ENCODE assay signal across 9 cellular contexts in the genomic region with DNA sequence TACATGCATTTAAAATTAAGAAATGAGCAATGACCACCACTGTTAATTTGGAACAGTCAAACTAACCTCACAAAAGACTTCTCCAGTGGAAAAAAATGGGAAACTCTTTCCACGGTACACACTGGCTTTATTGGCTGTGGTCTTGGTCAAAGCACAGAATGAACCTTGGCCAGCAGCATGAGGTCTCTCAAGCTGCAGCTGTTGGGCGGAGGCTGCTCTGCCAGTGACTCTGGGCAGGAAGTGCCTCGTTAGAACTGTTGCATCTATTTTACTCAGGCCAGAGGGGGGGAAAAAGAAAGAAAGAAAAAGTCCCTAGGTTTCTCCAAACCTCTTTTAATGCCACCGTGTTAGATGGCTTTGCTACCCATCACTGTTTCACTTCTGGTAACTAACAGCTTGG.
DNase-seq lines count a peak whose midpoint lies in the region; ATAC-seq and TF ChIP-seq lines count a peak whose summit lies in the region.
"Had no signal": no experiment of that assay in that cellular context is flagged by ENCODE, and none has a peak within 500 bp of the region (broad histone marks: within the 10 kb centered on the region; RNA-seq: fewer than 3 reads in every experiment).

No MANE protein-coding gene starts in this region.

- H3K27me3 Mint-ChIP-seq in activated naive CD8-positive, alpha-beta T cell treated with anti-CD3 and anti-CD28 coated beads, Interleukin-2, amount 50 U/mL, for 24 hours, result no peaks in the 10 kb centered on the region

- no peaks in the 10 kb centered on the region for H3K4me1 ChIP-seq in sigmoid colon
- H3K4me1 ChIP-seq in HAP-1, result no peaks in the 10 kb centered on the region

- H3K27me3 ChIP-seq in sigmoid colon (no peaks in the 10 kb centered on the region), HAP-1 (ENCODE audit: low read depth) (no peaks in the 10 kb centered on the region)

- no peak overlapping the region for H3K27ac ChIP-seq in sigmoid colon
- H3K27ac ChIP-seq: 22Rv1 had no signal

- H3K4me3 Mint-ChIP-seq in activated naive CD8-positive, alpha-beta T cell treated with anti-CD3 and anti-CD28 coated beads, Interleukin-2, amount 50 U/mL, for 24 hours, result no peak overlapping the region

- H3K27ac Mint-ChIP-seq in activated naive CD8-positive, alpha-beta T cell treated with anti-CD3 and anti-CD28 coated beads, Interleukin-2, amount 50 U/mL, for 24 hours, result no peak overlapping the region

- TF ChIP-seq EP300 in sigmoid colon (IDR thresholded peaks at IDR 0.05), result no peak

- intact Hi-C loops in sigmoid colon (cut with DNase I), result no loop called here

- 5 to 30% methylated on average over 4 of the region's 4 CpGs for WGBS in sigmoid colon, 2 donors

- no peaks in the 10 kb centered on the region for H3K36me3 ChIP-seq in sigmoid colon
- no peaks in the 10 kb centered on the region for H3K36me3 ChIP-seq in HAP-1 (replicated peaks)

- H3K4me3 ChIP-seq in sigmoid colon (no peak overlapping the region), HAP-1 (no peak overlapping the region)

- TF ChIP-seq POLR2A in sigmoid colon (IDR thresholded peaks at IDR 0.05), result no peak

- H3K36me3 Mint-ChIP-seq in activated naive CD8-positive, alpha-beta T cell treated with anti-CD3 and anti-CD28 coated beads, Interleukin-2, amount 50 U/mL, for 24 hours (ENCODE audit: low read depth), result no peaks in the 10 kb centered on the region

- H3K9me3 ChIP-seq in sigmoid colon (no peaks in the 10 kb centered on the region), HAP-1 (no peaks in the 10 kb centered on the region)

- no peak for TF ChIP-seq CTCF in sigmoid colon (IDR thresholded peaks at IDR 0.05)

- in situ Hi-C loops in HAP-1 (cut with MboI; ENCODE audit: low sequenced_read_pairs), result no loop called here

- ATAC-seq in HG03060 (IDR thresholded peaks at IDR 0.05; ENCODE audit: low read depth, unreplicated experiment), result peak; percentile 67
- peak; percentile 36 for ATAC-seq in activated naive CD8-positive, alpha-beta T cell treated with anti-CD3 and anti-CD28 coated beads, Interleukin-2, amount 50 U/mL, for 24 hours

- H3K4me1 Mint-ChIP-seq in activated naive CD8-positive, alpha-beta T cell treated with anti-CD3 and anti-CD28 coated beads, Interleukin-2, amount 50 U/mL, for 24 hours, result peaks cover 9% of the 10 kb centered on the region

- DNase-seq in NCI-H1417 (lab: John Stamatoyannopoulos, UW) (peak in 2 of 3 experiments; percentile 28 to 62), NCI-H1417 treated with DMSO at 0.1 percent for 48 hours (lab: John Stamatoyannopoulos, UW) (no peak), pons (ENCODE audit: low spot score) (peak; percentile 20), sigmoid colon (no peak), NCI-H226 (no peak), HAP-1 (ENCODE audit: low spot score in 2 of 2) (no peak)
- no peak for DNase-seq in activated naive CD8-positive, alpha-beta T cell treated with anti-CD3 and anti-CD28 coated beads, Interleukin-2, amount 50 U/mL, for 24 hours

- no peaks in the 10 kb centered on the region for H3K9me3 Mint-ChIP-seq in activated naive CD8-positive, alpha-beta T cell treated with anti-CD3 and anti-CD28 coated beads, Interleukin-2, amount 50 U/mL, for 24 hours

Comparison
In these comparisons a context has a peak if more than half of its experiments do, and no peak if none do; other contexts are left out.
1. DNase-seq: peak in NCI-H1417 (2 of 3) and pons (single experiment); none in NCI-H1417 treated with DMSO at 0.1 percent for 48 hours (single experiment), activated naive CD8-positive, alpha-beta T cell treated with anti-CD3 and anti-CD28 coated beads, Interleukin-2, amount 50 U/mL, for 24 hours (single experiment), sigmoid colon (single experiment), NCI-H226 (single experiment) and HAP-1 (0 of 2).